8 cellular contexts compared by ENCODE assay signal in genomic region chr11:93783362-93783761, GRCh38. TPM values are rescaled to one million over a fixed set of nuclear protein-coding genes. Genes with fewer than 3 reads are reported as not detected.
DNase-seq lines count a peak whose midpoint lies in the region; ATAC-seq and TF ChIP-seq lines count a peak whose summit lies in the region.

No MANE protein-coding gene starts in this region.

- H3K9me3 Mint-ChIP-seq in IgD-negative memory B cell (peaks cover 0 to 2% (median 0%) of the 10 kb centered on the region in 3 donors), chondrocyte (ENCODE audit: low read depth) (no peaks in the 10 kb centered on the region)
- H3K9me3 Mint-ChIP-seq in naive thymus-derived CD8-positive, alpha-beta T cell: no peaks in the 10 kb centered on the region

- no peak for DNase-seq in AG04449 (ENCODE audit: low read depth, low spot score)
- no peak for DNase-seq in chondrocyte (ENCODE audit: low spot score)
- DNase-seq in naive thymus-derived CD8-positive, alpha-beta T cell: no peak
- no peak for DNase-seq in left colon
- DNase-seq in NCI-H2081 (lab: John Stamatoyannopoulos, UW): no peak
- DNase-seq in middle frontal gyrus (ENCODE audit: extremely low spot score, low spot score): no peak

- H3K27ac Mint-ChIP-seq in IgD-negative memory B cell (peak overlapping the region in 2 of 3 donors; percentile 54 to 66), chondrocyte (ENCODE audit: unreplicated experiment) (no peak overlapping the region)
- H3K27ac Mint-ChIP-seq in naive thymus-derived CD8-positive, alpha-beta T cell: peak overlapping the region in 8 of 10 donors; percentile 90 to 99 (median 96)

- CTCF ChIA-PET in AG04449 (lab: Yijun Ruan, JAX): interaction anchor here (0.9 to 2.2 kb wide), 10 partner anchors 8 to 47 kb away, joined by 3 to 12 read pairs (median 5); no protein-coding TSS in a partner anchor

- POLR2A ChIA-PET in AG04449 (lab: Yijun Ruan, JAX): interaction anchor here (1.3 to 2.2 kb wide), 2 partner anchors 42 to 45 kb away, joined by 7 to 47 read pairs; partner anchors contain the start of genes C11orf54 and TAF1D
- POLR2A ChIA-PET in naive thymus-derived CD8-positive, alpha-beta T cell (lab: Charles Lee): interaction anchor here (0.8 to 5.7 kb wide), 4 partner anchors 25 to 1307 kb away, joined by 3 to 118 read pairs (median 3); partner anchors contain the start of genes ANKRD49, C11orf54, ENDOD1 and TAF1D

- H3K36me3 Mint-ChIP-seq in IgD-negative memory B cell (peaks cover 6% of the 10 kb centered on the region), chondrocyte (ENCODE audit: low read depth) (no peaks in the 10 kb centered on the region)
- peaks cover 5 to 27% (median 7%) of the 10 kb centered on the region in 3 donors for H3K36me3 Mint-ChIP-seq in naive thymus-derived CD8-positive, alpha-beta T cell

- TF ChIP-seq CTCF in AG04449 (IDR thresholded peaks at IDR 0.05; ENCODE audit: insufficient read depth, low read length, missing control alignments) (no peak), chondrocyte (IDR thresholded peaks at IDR 0.05) (no peak)

- peak overlapping the region; percentile 93 to 100 (median 100) for H3K4me3 Mint-ChIP-seq in IgD-negative memory B cell
- peak overlapping the region; percentile 95 for H3K4me3 Mint-ChIP-seq in chondrocyte (ENCODE audit: unreplicated experiment)
- peak overlapping the region; percentile 85 to 100 (median 99) for H3K4me3 Mint-ChIP-seq in naive thymus-derived CD8-positive, alpha-beta T cell

- H3K4me3 ChIP-seq in AG04449 (ENCODE audit: low read depth, low read length): peak overlapping the region; percentile 99

- intact Hi-C loops in left colon (cut with DNase I, micrococcal nuclease): loop anchor here in 1 of 2 donors (5.0 kb wide), 1 partner anchor 41 kb away; the partner anchor contains the start of genes C11orf54 and TAF1D

- peaks cover 25 to 28% (median 28%) of the 10 kb centered on the region in 3 donors for H3K4me1 Mint-ChIP-seq in IgD-negative memory B cell
- peaks cover 40% of the 10 kb centered on the region for H3K4me1 Mint-ChIP-seq in chondrocyte (ENCODE audit: low read depth)
- peaks cover 19 to 48% (median 40%) of the 10 kb centered on the region in 4 donors for H3K4me1 Mint-ChIP-seq in naive thymus-derived CD8-positive, alpha-beta T cell

- peak in 1 of 2 donors; percentile 2 for ATAC-seq in naive thymus-derived CD8-positive, alpha-beta T cell
- no peak for ATAC-seq in HG03095 (IDR thresholded peaks at IDR 0.05; ENCODE audit: unreplicated experiment)
- ATAC-seq in left colon: no peak

- H3K27me3 Mint-ChIP-seq in IgD-negative memory B cell (no peaks in the 10 kb centered on the region), chondrocyte (ENCODE audit: low read depth) (no peaks in the 10 kb centered on the region)
- no peaks in the 10 kb centered on the region for H3K27me3 Mint-ChIP-seq in naive thymus-derived CD8-positive, alpha-beta T cell

RNA-seq across cellular contexts. Expression of gene MED17, which starts 0.7 kb away (rescaled TPM):
- 25.8 TPM for polyA plus RNA-seq in IgD-negative memory B cell
- total RNA-seq in chondrocyte: 23.2 to 28.1 TPM (median 27.7 TPM) in 3 replicates
- total RNA-seq in naive thymus-derived CD8-positive, alpha-beta T cell: 10 to 100 TPM; 61.7 to 62.2 TPM
- polyA plus RNA-seq in naive thymus-derived CD8-positive, alpha-beta T cell: 10 to 100 TPM in 2 of 3 donors, 1 to 10 TPM in 1; 7.7 to 20.0 (median 17.1) TPM
- total RNA-seq in left colon: 10 to 100 TPM; 22.6 to 25.6 TPM

RNA-seq across cellular contexts. Expression of gene C11orf54, which starts 41.9 kb away (rescaled TPM):
- 17.7 TPM for polyA plus RNA-seq in IgD-negative memory B cell
- total RNA-seq in chondrocyte (11.6 to 20.5 TPM (median 13.3 TPM) in 3 replicates), left colon (10 to 100 TPM; 52.7 to 61.4 TPM)
- 10 to 100 TPM; 45.9 to 49.2 TPM for total RNA-seq in naive thymus-derived CD8-positive, alpha-beta T cell
- polyA plus RNA-seq in naive thymus-derived CD8-positive, alpha-beta T cell: 10 to 100 TPM; 18.7 to 21.6 (median 19.4) TPM

RNA-seq across cellular contexts. Expression of gene TAF1D, which starts 42.1 kb away (rescaled TPM):
- polyA plus RNA-seq in IgD-negative memory B cell: 33.4 TPM
- total RNA-seq in chondrocyte: 83.8 to 85.7 TPM (median 84.5 TPM) in 3 replicates
- 100 to 1,000 TPM; 210 to 215 TPM for total RNA-seq in naive thymus-derived CD8-positive, alpha-beta T cell
- 10 to 100 TPM; 22.3 to 25.3 (median 22.4) TPM for polyA plus RNA-seq in naive thymus-derived CD8-positive, alpha-beta T cell
- 10 to 100 TPM; 71.5 to 80.6 TPM for total RNA-seq in left colon
